In genomic region chr10:99785646-99786045, GRCh38 we compare ENCODE assay signal across 1 cellular context.
TF ChIP-seq lines count a peak whose summit lies in the region.

No MANE protein-coding gene starts in this region.

TF ChIP-seq in HepG2, 621 proteins besides CTCF, POLR2A, EP300 and RAD21:
- TF ChIP-seq TMF1 (CRISPR knock-in tag; IDR thresholded peaks at IDR 0.05; ENCODE audit: low read depth) (0 out of 2 replicates have a peak, but pooled peaks have one; percentile 38), SALL1 (CRISPR knock-in tag; IDR thresholded peaks at IDR 0.05) (0 out of 2 replicates have a peak, but pooled peaks have one; percentile 24), SOX13 (IDR thresholded peaks at IDR 0.05) (no peak), SOX13 (CRISPR knock-in tag; conservative IDR thresholded peaks at IDR 0.05 in 1 of 2, IDR thresholded peaks at IDR 0.05 in 1 of 2) (peak in 1 of 2 experiments; percentile 13; a peak in 1 of 4 replicates), ARID5B (CRISPR knock-in tag; IDR thresholded peaks at IDR 0.05) (0 out of 2 replicates have a peak, but pooled peaks have one; percentile 5), ZNF879 (CRISPR knock-in tag; IDR thresholded peaks at IDR 0.05) (no peak), ARID2 (CRISPR knock-in tag; IDR thresholded peaks at IDR 0.05; ENCODE audit: borderline replicate concordance) (0 out of 2 replicates have a peak, but pooled peaks have one; percentile 41)
